7 cellular contexts compared by ENCODE assay signal in genomic region chr22:42368379-42369249, GRCh38.
A peak's percentile ranks its signal among the peaks of the same experiment; 100 is the strongest.
DNase-seq lines count a peak whose midpoint lies in the region; ATAC-seq, FAIRE-seq and TF ChIP-seq lines count a peak whose summit lies in the region.

No MANE protein-coding gene starts in this region.

- no peaks in the 10 kb centered on the region for H3K9me3 ChIP-seq in endothelial cell of umbilical vein (replicated peaks; ENCODE audit: control insufficient read depth, insufficient read depth, low read length)
- H3K9me3 ChIP-seq in neural progenitor cell (ENCODE audit: low read depth) = no peaks in the 10 kb centered on the region

- H3K27ac Mint-ChIP-seq in T-cell = no peak overlapping the region
- no peak overlapping the region for H3K27ac Mint-ChIP-seq in neural progenitor cell

- no TSS peak for BruUV-seq in endothelial cell of umbilical vein (replicated peaks; lab: Mats Ljungman, UMichigan)

- intact Hi-C loops in endothelial cell of umbilical vein (cut with micrococcal nuclease) = loop anchor here (2.0 kb wide), 1 partner anchor 68 kb away; no protein-coding TSS in a partner anchor

- H3K4me3 ChIP-seq in endothelial cell of umbilical vein (replicated peaks in 1 of 3; ENCODE audit: insufficient read depth in 1 of 3, low read depth in 1 of 3, low read length in 3 of 3) (peak overlapping the region; percentile 8 to 12 (median 8)), neural progenitor cell (peak overlapping the region; percentile 72)

- CTCF ChIA-PET in T-cell (lab: Charles Lee) (interaction anchor here in 1 of 2 donors (0.5 to 1.0 kb wide), 2 partner anchors 16 to 587 kb away, joined by 3 read pairs; no protein-coding TSS in a partner anchor), endothelial cell of umbilical vein (lab: Charles Lee) (interaction anchor here (0.6 to 1.6 kb wide), 3 partner anchors 20 to 76 kb away, joined by 3 to 6 read pairs (median 3); no protein-coding TSS in a partner anchor)

- peaks cover 40 to 43% of the 10 kb centered on the region in 2 experiments for H3K27me3 ChIP-seq in endothelial cell of umbilical vein (ENCODE audit: control insufficient read depth in 2 of 2, insufficient read depth in 2 of 2, low read length in 2 of 2)
- peaks cover 32% of the 10 kb centered on the region for H3K27me3 ChIP-seq in neural progenitor cell

- no peaks in the 10 kb centered on the region for H3K79me2 ChIP-seq in endothelial cell of umbilical vein (ENCODE audit: control insufficient read depth, insufficient read depth, low read length)
- H3K79me2 ChIP-seq in neural progenitor cell (ENCODE audit: low read depth) = peaks cover 17% of the 10 kb centered on the region

- H3K4me1 Mint-ChIP-seq in T-cell (peaks cover 16% of the 10 kb centered on the region in 3 donors), neural progenitor cell (peaks cover 64% of the 10 kb centered on the region)

- dilution Hi-C loops in endothelial cell of umbilical vein (cut with MboI; ENCODE audit: extremely low pct_ligation_motif_present, low sequenced_read_pairs) = no loop called here

- H3K27me3 Mint-ChIP-seq in T-cell = peaks cover 14 to 36% of the 10 kb centered on the region in 2 donors
- peaks cover 19% of the 10 kb centered on the region for H3K27me3 Mint-ChIP-seq in neural progenitor cell (ENCODE audit: insufficient read depth, low read depth)

- POLR2A ChIA-PET in T-cell (lab: Charles Lee) (interaction anchor here in 1 of 2 donors (0.7 kb wide), 1 partner anchor 202 kb away, joined by 3 read pairs; no protein-coding TSS in a partner anchor), endothelial cell of umbilical vein (lab: Charles Lee) (no interaction called here)

- no peak overlapping the region for H3K9ac ChIP-seq in endothelial cell of umbilical vein (replicated peaks; ENCODE audit: extremely low read depth, insufficient read depth, low read length)
- no peak overlapping the region for H3K9ac ChIP-seq in neural progenitor cell

- H3K9me3 Mint-ChIP-seq in T-cell (no peaks in the 10 kb centered on the region), neural progenitor cell (no peaks in the 10 kb centered on the region)

- H3K36me3 ChIP-seq in endothelial cell of umbilical vein (ENCODE audit: control insufficient read depth in 2 of 2, extremely low read depth in 1 of 2, insufficient read depth in 2 of 2, low read length in 2 of 2) = no peaks in the 10 kb centered on the region
- no peaks in the 10 kb centered on the region for H3K36me3 ChIP-seq in neural progenitor cell

- H3K27ac ChIP-seq in endothelial cell of umbilical vein (ENCODE audit: insufficient read depth, low read depth, low read length) (no peak overlapping the region), neural progenitor cell (no peak overlapping the region)

- no peak for FAIRE-seq in endothelial cell of umbilical vein (lab: Jason Lieb, UNC)

- no peaks in the 10 kb centered on the region for H3K9me1 ChIP-seq in endothelial cell of umbilical vein (replicated peaks; ENCODE audit: control insufficient read depth, extremely low read depth, insufficient read depth, low read length)

- H3K4me1 ChIP-seq in endothelial cell of umbilical vein (ENCODE audit: control insufficient read depth, extremely low read depth, insufficient read depth, low read length) (peaks cover 16% of the 10 kb centered on the region), neural progenitor cell (peaks cover 51% of the 10 kb centered on the region)

- H4K20me1 ChIP-seq in endothelial cell of umbilical vein (replicated peaks; ENCODE audit: control insufficient read depth, extremely low read depth, insufficient read depth, low read length) (no peaks in the 10 kb centered on the region), neural progenitor cell (ENCODE audit: low read depth) (peaks cover 47% of the 10 kb centered on the region)

- DNase-seq in T-cell (peak in 17 of 34 experiments; percentile 2 to 38 (median 14)), endothelial cell of umbilical vein (ENCODE audit: low read depth, low spot score) (no peak), neural progenitor cell (ENCODE audit: low spot score) (peak; percentile 76), middle frontal gyrus (ENCODE audit: extremely low spot score, low spot score) (no peak), NOMO-1 treated with DMSO at 0.1 percent for 48 hours (lab: John Stamatoyannopoulos, UW; ENCODE audit: unreplicated experiment) (no peak)

- no peak for TF ChIP-seq CTCF in endothelial cell of umbilical vein (IDR thresholded peaks at IDR 0.05; ENCODE audit: extremely low read depth in 1 of 2, insufficient read depth in 1 of 2, low read depth in 1 of 2, low read length in 2 of 2)
- TF ChIP-seq CTCF in neural progenitor cell (IDR thresholded peaks at IDR 0.05) = peak; percentile 5

- H3K4me3 Mint-ChIP-seq in T-cell = peak overlapping the region; percentile 81 to 98 (median 88)
- H3K4me3 Mint-ChIP-seq in neural progenitor cell = peak overlapping the region; percentile 88

- no peak for TF ChIP-seq POLR2A in endothelial cell of umbilical vein (IDR thresholded peaks at IDR 0.05; ENCODE audit: low read depth, low read length)

- H3F3A ChIP-seq in neural progenitor cell (ENCODE audit: low read depth) = peaks cover 63% of the 10 kb centered on the region

- H2AFZ ChIP-seq in endothelial cell of umbilical vein (ENCODE audit: low read depth, low read length) = peak overlapping the region; percentile 87
- H2AFZ ChIP-seq in neural progenitor cell (replicated peaks) = peak overlapping the region; percentile 96

- peak overlapping the region; percentile 53 for H3K4me2 ChIP-seq in endothelial cell of umbilical vein (ENCODE audit: insufficient read depth, low read length)
- peak overlapping the region; percentile 90 for H3K4me2 ChIP-seq in neural progenitor cell

- H3K36me3 Mint-ChIP-seq in T-cell (no peaks in the 10 kb centered on the region), neural progenitor cell (no peaks in the 10 kb centered on the region)

- ATAC-seq in GM19324 (IDR thresholded peaks at IDR 0.05; ENCODE audit: low FRiP score, unreplicated experiment) = peak; percentile 26
- peak; percentile 11 for ATAC-seq in HG03045 (IDR thresholded peaks at IDR 0.05; ENCODE audit: unreplicated experiment)
- peak; percentile 39 to 55 (median 46) for ATAC-seq in T-cell (replicated peaks in 1 of 4)

TF ChIP-seq in endothelial cell of umbilical vein, 7 proteins besides CTCF, POLR2A, EP300 and RAD21:
- TF ChIP-seq EZH2 (IDR thresholded peaks at IDR 0.05; ENCODE audit: borderline replicate concordance, low read depth, low read length, severe bottlenecking) = peak; percentile 99
- no peak for TF ChIP-seq MYC (IDR thresholded peaks at IDR 0.05; ENCODE audit: low read depth, low read length)
- no peak for TF ChIP-seq FOS (IDR thresholded peaks at IDR 0.05; ENCODE audit: borderline replicate concordance, insufficient read depth, low read length)
TF ChIP-seq in endothelial cell of umbilical vein: peak in this region for 1.
